10 cellular contexts compared by ENCODE assay signal in genomic region chr3:101898752-101899169, GRCh38. TPM values are rescaled to one million over a fixed set of nuclear protein-coding genes. Genes with fewer than 3 reads are reported as not detected.
DNase-seq lines count a peak whose midpoint lies in the region; ATAC-seq and TF ChIP-seq lines count a peak whose summit lies in the region.
"Had no signal": no experiment of that assay in that cellular context is flagged by ENCODE, and none has a peak within 500 bp of the region (broad histone marks: within the 10 kb centered on the region; RNA-seq: fewer than 3 reads in every experiment).

No MANE protein-coding gene starts in this region.

- H3K9ac ChIP-seq in MM.1S (ENCODE audit: low read length) = no peak overlapping the region

- H3K4me3 Mint-ChIP-seq in activated CD4-positive, alpha-beta T cell treated with anti-CD3 and anti-CD28 coated beads, Interleukin-2, amount 10 ng/mL, durations not matched to agents 24 days and 14 days = no peak overlapping the region
- H3K4me3 Mint-ChIP-seq: T-cell had no signal

- no peak for TF ChIP-seq CTCF in MM.1S (IDR thresholded peaks at IDR 0.05; ENCODE audit: low read length)

- H3K27ac ChIP-seq in MM.1S (ENCODE audit: low read length) = peak overlapping the region; percentile 30; the same call in 1 of the 2 replicates

- DNase-seq in MM.1S (peak; percentile 41), mucosa of gallbladder (ENCODE audit: low spot score) (peak; percentile 12), NCI-H748 (lab: John Stamatoyannopoulos, UW; ENCODE audit: unreplicated experiment) (no peak), kidney glomerular epithelial cell (lab: John Stamatoyannopoulos, UW) (no peak), NCI-H82 treated with DMSO at 0.1 percent for 48 hours (lab: John Stamatoyannopoulos, UW; ENCODE audit: unreplicated experiment) (no peak)
- DNase-seq in activated CD4-positive, alpha-beta T cell treated with anti-CD3 and anti-CD28 coated beads, Interleukin-2, amount 10 ng/mL, durations not matched to agents 24 days and 14 days = no peak

- H3K9me3 Mint-ChIP-seq in activated CD4-positive, alpha-beta T cell treated with anti-CD3 and anti-CD28 coated beads, Interleukin-2, amount 10 ng/mL, durations not matched to agents 24 days and 14 days = peaks cover 8% of the 10 kb centered on the region

- H3K4me3 ChIP-seq in MM.1S (ENCODE audit: low read length) = no peak overlapping the region

- intact Hi-C loops in activated CD4-positive, alpha-beta T cell treated with anti-CD3 and anti-CD28 coated beads, Interleukin-2, amount 10 ng/mL, durations not matched to agents 24 days and 14 days (cut with micrococcal nuclease) = no loop called here

- H3F3A ChIP-seq in MM.1S (ENCODE audit: insufficient read depth, low read length) = peaks cover 4% of the 10 kb centered on the region

- ATAC-seq in GM18873 (IDR thresholded peaks at IDR 0.05; ENCODE audit: low FRiP score, unreplicated experiment) (peak; percentile 77), HG02642 (IDR thresholded peaks at IDR 0.05; ENCODE audit: poor library complexity, unreplicated experiment) (peak; percentile 89)
- ATAC-seq: left lobe of liver, T-cell had no signal

- peaks cover 8% of the 10 kb centered on the region for H3K4me1 ChIP-seq in MM.1S (ENCODE audit: low read length)

- no peak overlapping the region for H3K27ac Mint-ChIP-seq in activated CD4-positive, alpha-beta T cell treated with anti-CD3 and anti-CD28 coated beads, Interleukin-2, amount 10 ng/mL, durations not matched to agents 24 days and 14 days
- H3K27ac Mint-ChIP-seq: T-cell had no signal

- peaks cover 7% of the 10 kb centered on the region for H3K4me1 Mint-ChIP-seq in activated CD4-positive, alpha-beta T cell treated with anti-CD3 and anti-CD28 coated beads, Interleukin-2, amount 10 ng/mL, durations not matched to agents 24 days and 14 days

- no peaks in the 10 kb centered on the region for H4K20me1 ChIP-seq in MM.1S (ENCODE audit: insufficient read depth, low read length)

- no peaks in the 10 kb centered on the region for H3K27me3 ChIP-seq in MM.1S (replicated peaks; ENCODE audit: insufficient read depth, low read length)

- H3K36me3 Mint-ChIP-seq in activated CD4-positive, alpha-beta T cell treated with anti-CD3 and anti-CD28 coated beads, Interleukin-2, amount 10 ng/mL, durations not matched to agents 24 days and 14 days (ENCODE audit: low read depth) = no peaks in the 10 kb centered on the region
- H3K36me3 Mint-ChIP-seq: T-cell had no signal

- H3K9me3 ChIP-seq in MM.1S (replicated peaks; ENCODE audit: insufficient read depth, low read length) = no peaks in the 10 kb centered on the region

- no peaks in the 10 kb centered on the region for H3K36me3 ChIP-seq in MM.1S (replicated peaks; ENCODE audit: insufficient read depth, low read length)

- H3K27me3 Mint-ChIP-seq in activated CD4-positive, alpha-beta T cell treated with anti-CD3 and anti-CD28 coated beads, Interleukin-2, amount 10 ng/mL, durations not matched to agents 24 days and 14 days = no peaks in the 10 kb centered on the region
- H3K27me3 Mint-ChIP-seq: T-cell had no signal

- no peaks in the 10 kb centered on the region for H3K79me2 ChIP-seq in MM.1S (ENCODE audit: low read length)

- H2AFZ ChIP-seq in MM.1S (ENCODE audit: low read length) = peak overlapping the region; percentile 32; the same call in 1 of the 2 replicates

- no peaks in the 10 kb centered on the region for H3K9me2 ChIP-seq in MM.1S (replicated peaks; ENCODE audit: insufficient read depth, low read length)

- peak overlapping the region; percentile 31; the same call in 1 of the 2 replicates for H3K4me2 ChIP-seq in MM.1S (ENCODE audit: low read depth, low read length)

RNA-seq across cellular contexts. Expression of gene NFKBIZ, which starts 49.4 kb away (rescaled TPM):
- total RNA-seq in mucosa of gallbladder = 190 TPM
- total RNA-seq in activated CD4-positive, alpha-beta T cell treated with anti-CD3 and anti-CD28 coated beads, Interleukin-2, amount 10 ng/mL, durations not matched to agents 24 days and 14 days = 57.2 and 59.2 TPM in 2 replicates

Comparison
In these comparisons a context has a peak if more than half of its experiments do, and no peak if none do; other contexts are left out.
1. DNase-seq: peak in MM.1S (single experiment) and mucosa of gallbladder (single experiment); none in NCI-H748 (single experiment), kidney glomerular epithelial cell (single experiment), NCI-H82 treated with DMSO at 0.1 percent for 48 hours (single experiment) and activated CD4-positive, alpha-beta T cell treated with anti-CD3 and anti-CD28 coated beads, Interleukin-2, amount 10 ng/mL, durations not matched to agents 24 days and 14 days (single experiment).